ENCODE assay signal across 9 cellular contexts in the genomic region with DNA sequence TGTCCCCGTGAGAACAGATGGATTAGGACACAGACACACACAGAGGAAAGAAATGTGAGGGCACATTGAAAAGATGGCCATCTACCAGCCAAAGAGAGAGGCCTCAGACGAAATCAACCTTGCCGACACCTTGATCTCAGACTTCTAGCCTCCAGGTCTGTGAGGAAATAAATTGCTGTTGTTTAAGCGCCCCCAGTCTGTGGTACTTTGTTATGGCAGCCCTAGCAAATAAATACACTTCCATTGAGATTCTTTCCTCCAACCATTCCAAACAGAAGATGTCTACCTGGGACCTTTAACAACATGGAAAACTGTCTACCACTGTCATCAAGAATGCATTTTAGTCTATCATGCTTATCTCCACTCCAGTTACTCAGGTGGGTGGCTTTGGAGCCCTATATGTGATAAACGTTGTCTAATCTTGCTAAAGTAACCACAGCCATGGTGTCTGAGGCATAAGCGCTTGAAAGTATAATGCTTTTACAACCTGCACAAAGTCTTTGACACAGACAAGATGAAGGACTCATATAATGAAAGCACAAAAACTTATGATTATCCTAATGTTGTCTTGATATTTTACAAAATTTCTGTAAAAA.
DNase-seq lines count a peak whose midpoint lies in the region; ATAC-seq and TF ChIP-seq lines count a peak whose summit lies in the region.
"Had no signal": no experiment of that assay in that cellular context is flagged by ENCODE, and none has a peak within 500 bp of the region (broad histone marks: within the 10 kb centered on the region; RNA-seq: fewer than 3 reads in every experiment).

No MANE protein-coding gene starts in this region.

- POLR2A ChIA-PET in PC-9 (lab: Charles Lee; ENCODE audit: unreplicated experiment): no interaction called here

- DNase-seq in GM12864 (ENCODE audit: low read depth): no peak
- DNase-seq in PC-9: peak in 1 of 2 experiments; percentile 35
- DNase-seq in glomerular endothelial cell (ENCODE audit: extremely low read depth, low read depth, low spot score): peak; percentile 33
- DNase-seq in testis: peak; percentile 52
- no peak for DNase-seq in epidermal melanocyte (ENCODE audit: insufficient read length, low spot score)
- no peak for DNase-seq in HCEC 1CT
- no peak for DNase-seq in globus pallidus (ENCODE audit: low spot score)

- H3K36me3 ChIP-seq in PC-9 (ENCODE audit: low read depth) (no peaks in the 10 kb centered on the region), testis (ENCODE audit: low read depth, missing control alignments) (no peaks in the 10 kb centered on the region)

- H2AFZ ChIP-seq in PC-9: no peak overlapping the region
- H2AFZ ChIP-seq: parathyroid adenoma had no signal

- no TSS peak for BruUV-seq in PC-9 (replicated peaks; lab: Mats Ljungman, UMichigan)

- H3K27ac ChIP-seq in PC-9 (no peak overlapping the region), testis (no peak overlapping the region)
- H3K27ac ChIP-seq: parathyroid adenoma had no signal

- TF ChIP-seq CTCF in GM12864 (IDR thresholded peaks at IDR 0.05; ENCODE audit: low read depth, low read length, missing control alignments): peak; percentile 57
- peak; percentile 57 for TF ChIP-seq CTCF in PC-9 (conservative IDR thresholded peaks at IDR 0.05)
- peak in 2 of 3 experiments; percentile 57 to 60 for TF ChIP-seq CTCF in testis (IDR thresholded peaks at IDR 0.05)

- no peak overlapping the region for H3K4me3 ChIP-seq in GM12864 (ENCODE audit: low read depth, low read length)
- H3K4me3 ChIP-seq in PC-9: no peak overlapping the region
- H3K4me3 ChIP-seq in testis: no peak overlapping the region

- no peaks in the 10 kb centered on the region for H3F3A ChIP-seq in PC-9 (ENCODE audit: insufficient read depth, low read depth)

- intact Hi-C loops in PC-9 (cut with micrococcal nuclease; ENCODE audit: unreplicated experiment): loop anchor here (1.0 to 10.0 kb wide), 3 partner anchors 149 to 547 kb away; partner anchors contain the start of gene FZD1
- intact Hi-C loops in testis (cut with DNase I; ENCODE audit: low total_unique reads): no loop called here

- H3K9me2 ChIP-seq in PC-9 (ENCODE audit: insufficient read depth): no peaks in the 10 kb centered on the region

- H3K9me3 ChIP-seq in PC-9 (ENCODE audit: insufficient read depth, low read depth) (no peaks in the 10 kb centered on the region), testis (no peaks in the 10 kb centered on the region)

- 53 to 65% methylated on average over 6 of the region's 6 CpGs for WGBS in testis, 2 donors

- TF ChIP-seq POLR2A in testis (IDR thresholded peaks at IDR 0.05): no peak

- no peaks in the 10 kb centered on the region for H3K79me2 ChIP-seq in PC-9 (ENCODE audit: low read depth)
- H3K79me2 ChIP-seq: parathyroid adenoma had no signal

- CTCF ChIA-PET in PC-9 (lab: Charles Lee): no interaction called here

- no peaks in the 10 kb centered on the region for H3K27me3 ChIP-seq in PC-9 (ENCODE audit: insufficient read depth, low read depth)
- H3K27me3 ChIP-seq in testis: no peaks in the 10 kb centered on the region

- peak; percentile 77 for ATAC-seq in HG02870 (IDR thresholded peaks at IDR 0.05; ENCODE audit: unreplicated experiment)

- no peaks in the 10 kb centered on the region for H4K20me1 ChIP-seq in PC-9 (ENCODE audit: insufficient read depth)

- H3K4me1 ChIP-seq in PC-9 (replicated peaks; ENCODE audit: insufficient read depth) (no peaks in the 10 kb centered on the region), testis (no peaks in the 10 kb centered on the region)
- H3K4me1 ChIP-seq: parathyroid adenoma had no signal

- no peak overlapping the region for H3K4me2 ChIP-seq in PC-9

Comparison
In these comparisons a context has a peak if more than half of its experiments do, and no peak if none do; other contexts are left out.
1. DNase-seq: peak in glomerular endothelial cell (single experiment) and testis (single experiment); none in GM12864 (single experiment), epidermal melanocyte (single experiment), HCEC 1CT (single experiment) and globus pallidus (single experiment).
2. Peak in every context shown above with its lines, with median percentiles within 50 percentile points of each other: CTCF ChIP-seq.